8 cellular contexts compared by ENCODE assay signal in the genomic region with DNA sequence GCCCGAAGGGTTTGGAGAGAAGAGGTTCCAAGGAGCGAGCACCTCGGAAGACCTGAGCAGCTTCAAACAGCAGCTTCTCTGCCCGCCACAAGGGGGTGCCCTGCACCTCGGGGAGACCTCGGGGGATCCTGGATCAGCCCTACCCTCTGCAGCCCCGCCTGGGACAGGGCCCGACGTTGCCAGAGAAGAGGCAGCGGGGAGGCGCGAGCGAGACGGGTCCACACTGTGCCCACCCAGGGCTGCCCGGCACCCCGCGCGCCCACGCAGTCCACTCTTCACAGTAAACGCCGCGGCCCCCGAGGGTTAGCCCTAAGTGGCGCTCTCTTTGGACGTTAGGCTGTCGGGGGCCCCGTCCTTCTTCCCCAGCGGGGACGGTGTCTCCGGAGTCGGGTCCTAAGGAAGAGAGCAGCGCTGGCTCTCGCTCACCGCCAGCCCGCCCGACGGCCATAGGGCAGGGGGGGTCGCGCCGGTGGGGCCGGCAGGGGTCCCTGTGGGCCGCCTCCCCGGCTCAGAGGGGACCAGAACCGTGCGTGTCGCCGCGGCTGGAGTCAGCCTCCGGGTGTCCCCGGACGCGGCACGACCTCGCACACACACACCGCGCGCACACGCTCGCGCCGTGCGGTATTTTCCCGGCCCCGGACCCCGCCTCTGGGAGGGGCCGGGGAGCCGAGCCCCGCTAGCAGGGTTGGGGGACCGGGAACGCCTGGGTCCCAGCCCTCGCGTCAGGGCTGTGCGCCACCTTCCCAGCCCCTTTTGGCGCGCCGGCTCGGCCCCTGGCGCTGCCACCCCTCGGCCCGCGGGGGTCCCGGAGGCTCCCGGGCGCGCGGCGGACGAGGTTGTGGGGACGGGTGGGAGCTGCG. TPM values are rescaled to one million over a fixed set of nuclear protein-coding genes. Genes with fewer than 3 reads are reported as not detected.
DNase-seq lines count a peak whose midpoint lies in the region; ATAC-seq and TF ChIP-seq lines count a peak whose summit lies in the region.

No MANE protein-coding gene starts in this region.

- DNase-seq in CD8-positive, alpha-beta memory T cell, result peak; percentile 65 to 84 (median 70)
- peak; percentile 84 for DNase-seq in H9
- peak; percentile 76 for DNase-seq in NCI-H2196 (lab: John Stamatoyannopoulos, UW; ENCODE audit: unreplicated experiment)
- peak; percentile 75 for DNase-seq in activated CD4-positive, alpha-beta T cell treated with anti-CD3 and anti-CD28 coated beads, Interleukin-2, amount 10 ng/mL, durations not matched to agents 7 days and 5 days
- DNase-seq in dorsolateral prefrontal cortex, result peak in 4 of 10 donors; percentile 49 to 80 (median 70)
- no peak for DNase-seq in lower leg skin (ENCODE audit: low spot score in 2 of 2)
- DNase-seq in stimulated activated CD8-positive, alpha-beta memory T cell treated with anti-CD3 and anti-CD28 coated beads, Interleukin-12 subunit alpha, Interleukin-12 subunit beta, amount 100 ng/mL, for 24 hours (ENCODE audit: extremely low read depth), result peak; percentile 51

- no peaks in the 10 kb centered on the region for H4K20me1 ChIP-seq in H9 (ENCODE audit: control insufficient read depth, insufficient read depth, insufficient read length)

- no peak overlapping the region for H2BK120ac ChIP-seq in H9 (ENCODE audit: low read depth, low read length, poor library complexity, severe bottlenecking)

- H4K5ac ChIP-seq in H9 (ENCODE audit: insufficient read length, low read depth, low read length), result no peak overlapping the region

- H2AK5ac ChIP-seq in H9 (ENCODE audit: insufficient read length, low read length), result no peak overlapping the region

- no peak overlapping the region for H3K23ac ChIP-seq in H9 (ENCODE audit: insufficient read length, low read depth, low read length)

- peak overlapping the region; percentile 39 to 76 (median 52) for H3K4me3 Mint-ChIP-seq in CD8-positive, alpha-beta memory T cell
- peak overlapping the region; percentile 38 to 47 for H3K4me3 Mint-ChIP-seq in H9
- peak overlapping the region; percentile 10 for H3K4me3 Mint-ChIP-seq in activated CD4-positive, alpha-beta T cell treated with anti-CD3 and anti-CD28 coated beads, Interleukin-2, amount 10 ng/mL, durations not matched to agents 7 days and 5 days

- H3K4me2 ChIP-seq in H9 (ENCODE audit: insufficient read depth, insufficient read length, low read length), result peak overlapping the region; percentile 58

- H3K56ac ChIP-seq in H9 (ENCODE audit: insufficient read length, low read depth, low read length), result no peak overlapping the region

- peaks cover 13 to 24% (median 13%) of the 10 kb centered on the region in 3 donors for H3K4me1 Mint-ChIP-seq in CD8-positive, alpha-beta memory T cell
- peaks cover 14 to 19% of the 10 kb centered on the region in 2 experiments for H3K4me1 Mint-ChIP-seq in H9
- H3K4me1 Mint-ChIP-seq in activated CD4-positive, alpha-beta T cell treated with anti-CD3 and anti-CD28 coated beads, Interleukin-2, amount 10 ng/mL, durations not matched to agents 7 days and 5 days, result peaks cover 18% of the 10 kb centered on the region

- H3K9me3 ChIP-seq in CD8-positive, alpha-beta memory T cell (ENCODE audit: low read length), result no peaks in the 10 kb centered on the region
- H3K9me3 ChIP-seq in H9 (ENCODE audit: control insufficient read depth, low read depth, low read length), result no peaks in the 10 kb centered on the region

- peak; percentile 95 for TF ChIP-seq CTCF in H9 (conservative IDR thresholded peaks at IDR 0.05)
- TF ChIP-seq CTCF in dorsolateral prefrontal cortex (IDR thresholded peaks at IDR 0.05 in 54 of 56, conservative IDR thresholded peaks at IDR 0.05 in 2 of 56; ENCODE audit: low read depth in 1 of 56, partially characterized antibody in 56 of 56), result peak; percentile 43 to 83 (median 72)
- TF ChIP-seq CTCF in lower leg skin (IDR thresholded peaks at IDR 0.05), result no peak

- H3K27me3 ChIP-seq in CD8-positive, alpha-beta memory T cell (ENCODE audit: insufficient read depth, low read length, poor library complexity, severe bottlenecking), result peaks cover 32% of the 10 kb centered on the region
- peaks cover 42% of the 10 kb centered on the region; the same call in 1 of the 2 replicates for H3K27me3 ChIP-seq in H9 (ENCODE audit: insufficient read depth, low read length)
- peaks cover 0 to 58% (median 12%) of the 10 kb centered on the region in 45 donors for H3K27me3 ChIP-seq in dorsolateral prefrontal cortex

- H2BK12ac ChIP-seq in H9 (ENCODE audit: insufficient read length, low read depth, low read length), result no peak overlapping the region

- no peak overlapping the region for H3K4ac ChIP-seq in H9 (ENCODE audit: low read depth, low read length)

- H3K14ac ChIP-seq in H9 (ENCODE audit: insufficient read depth, low read length), result no peak overlapping the region

- POLR2A ChIA-PET in CD8-positive, alpha-beta memory T cell (lab: Charles Lee), result interaction anchor here (1.0 kb wide), 1 partner anchor 99 kb away, joined by 4 read pairs; the partner anchor contains the start of gene ELMO2
- POLR2A ChIA-PET in activated CD4-positive, alpha-beta T cell treated with anti-CD3 and anti-CD28 coated beads, Interleukin-2, amount 10 ng/mL, durations not matched to agents 7 days and 5 days (lab: Charles Lee), result no interaction called here

- H2BK15ac ChIP-seq in H9 (ENCODE audit: low read depth, low read length), result no peak overlapping the region

- H3T11ph ChIP-seq in H9 (ENCODE audit: low read length), result no peak overlapping the region

- H3K79me1 ChIP-seq in H9 (ENCODE audit: insufficient read depth, low read depth, low read length, poor library complexity, severe bottlenecking), result no peaks in the 10 kb centered on the region

- ATAC-seq in HG02571 (IDR thresholded peaks at IDR 0.05; ENCODE audit: unreplicated experiment), result no peak

- TF ChIP-seq POLR2A in lower leg skin (IDR thresholded peaks at IDR 0.05), result no peak

- H3K23me2 ChIP-seq in H9 (ENCODE audit: insufficient read length, low read depth, low read length, poor library complexity, severe bottlenecking), result peaks cover 3% of the 10 kb centered on the region

- intact Hi-C loops in dorsolateral prefrontal cortex (cut with DNase I) (loop anchor here (2.0 to 5.0 kb wide), 3 partner anchors 85 to 175 kb away; no protein-coding TSS in a partner anchor), lower leg skin (cut with DNase I; ENCODE audit: low total_unique reads) (no loop called here)

- no peak overlapping the region for H3K27ac ChIP-seq in CD8-positive, alpha-beta memory T cell (ENCODE audit: low read depth, low read length)
- H3K27ac ChIP-seq in H9 (ENCODE audit: insufficient read length, low read depth, low read length), result no peak overlapping the region
- H3K27ac ChIP-seq in dorsolateral prefrontal cortex, result peak overlapping the region in 29 of 59 donors; percentile 10 to 90 (median 54)

- no peaks in the 10 kb centered on the region for H3K79me2 ChIP-seq in H9 (ENCODE audit: insufficient read depth, low read length)

- no peak overlapping the region for H4K91ac ChIP-seq in H9 (ENCODE audit: insufficient read length, low read depth, low read length)

- H3K36me3 ChIP-seq in CD8-positive, alpha-beta memory T cell (ENCODE audit: insufficient read depth, low read length), result no peaks in the 10 kb centered on the region

- no peak overlapping the region for H3K27ac Mint-ChIP-seq in CD8-positive, alpha-beta memory T cell
- H3K27ac Mint-ChIP-seq in H9, result no peak overlapping the region
- no peak overlapping the region for H3K27ac Mint-ChIP-seq in activated CD4-positive, alpha-beta T cell treated with anti-CD3 and anti-CD28 coated beads, Interleukin-2, amount 10 ng/mL, durations not matched to agents 7 days and 5 days

- H3K9me3 Mint-ChIP-seq in CD8-positive, alpha-beta memory T cell, result no peaks in the 10 kb centered on the region
- no peaks in the 10 kb centered on the region; a peak in 1 of 5 replicates for H3K9me3 Mint-ChIP-seq in H9
- no peaks in the 10 kb centered on the region for H3K9me3 Mint-ChIP-seq in activated CD4-positive, alpha-beta T cell treated with anti-CD3 and anti-CD28 coated beads, Interleukin-2, amount 10 ng/mL, durations not matched to agents 7 days and 5 days

- no peak overlapping the region for H2BK5ac ChIP-seq in H9 (ENCODE audit: insufficient read length, low read length)

- CTCF ChIA-PET in CD8-positive, alpha-beta memory T cell (lab: Charles Lee), result interaction anchor here (0.8 to 3.5 kb wide), 14 partner anchors 10 to 136 kb away, joined by 3 to 18 read pairs (median 3); no protein-coding TSS in a partner anchor
- CTCF ChIA-PET in activated CD4-positive, alpha-beta T cell treated with anti-CD3 and anti-CD28 coated beads, Interleukin-2, amount 10 ng/mL, durations not matched to agents 7 days and 5 days (lab: Charles Lee), result interaction anchor here (0.7 to 1.3 kb wide), 14 partner anchors 8 to 289 kb away, joined by 3 to 8 read pairs (median 4); partner anchors contain the start of gene ELMO2

- no peak overlapping the region for H3K4me3 ChIP-seq in CD8-positive, alpha-beta memory T cell (ENCODE audit: low read length)
- peak overlapping the region; percentile 37 to 74 (median 59) for H3K4me3 ChIP-seq in dorsolateral prefrontal cortex
- peak overlapping the region; percentile 22 for H3K4me3 ChIP-seq in lower leg skin (ENCODE audit: low read depth, poor library complexity, severe bottlenecking)

- no peak overlapping the region for H2AFZ ChIP-seq in H9 (ENCODE audit: low read length)

- H3K9ac ChIP-seq in H9 (ENCODE audit: extremely low read depth, insufficient read length, low read length), result no peak overlapping the region

- no CpG with 5 or more reads among the region's 90 CpGs for WGBS in H9 (ENCODE audit: extremely low coverage, insufficient read length, low lambda C conversion rate)
- 1% methylated on average over 19 to 30 of the region's 90 CpGs for WGBS in lower leg skin, 2 donors

- H3K27me3 Mint-ChIP-seq in CD8-positive, alpha-beta memory T cell, result peaks cover 61 to 82% of the 10 kb centered on the region in 2 donors
- peaks cover 90% of the 10 kb centered on the region for H3K27me3 Mint-ChIP-seq in H9 (ENCODE audit: low read depth)
- peaks cover 70% of the 10 kb centered on the region for H3K27me3 Mint-ChIP-seq in activated CD4-positive, alpha-beta T cell treated with anti-CD3 and anti-CD28 coated beads, Interleukin-2, amount 10 ng/mL, durations not matched to agents 7 days and 5 days

- no peak overlapping the region for H3K18ac ChIP-seq in H9 (ENCODE audit: insufficient read length, low read depth, low read length)

- no peaks in the 10 kb centered on the region for H3K36me3 Mint-ChIP-seq in CD8-positive, alpha-beta memory T cell
- no peaks in the 10 kb centered on the region; a peak in 1 of 7 replicates for H3K36me3 Mint-ChIP-seq in H9 (ENCODE audit: insufficient read depth in 1 of 3, low read depth in 3 of 3)
- no peaks in the 10 kb centered on the region for H3K36me3 Mint-ChIP-seq in activated CD4-positive, alpha-beta T cell treated with anti-CD3 and anti-CD28 coated beads, Interleukin-2, amount 10 ng/mL, durations not matched to agents 7 days and 5 days (ENCODE audit: low read depth)

- no peak overlapping the region for H4K8ac ChIP-seq in H9 (replicated peaks; ENCODE audit: insufficient read length, low read depth, low read length)

- no peak overlapping the region for H2BK20ac ChIP-seq in H9 (ENCODE audit: low read depth, low read length, poor library complexity, severe bottlenecking)

- peaks cover 11% of the 10 kb centered on the region for H3K4me1 ChIP-seq in CD8-positive, alpha-beta memory T cell (ENCODE audit: insufficient read depth, low read length)
- no peaks in the 10 kb centered on the region for H3K4me1 ChIP-seq in H9 (ENCODE audit: insufficient read depth, low read length)

RNA-seq across cellular contexts. Expression of gene CDH22, which starts 0.9 kb away (rescaled TPM):
- not detected for total RNA-seq in CD8-positive, alpha-beta memory T cell
- polyA plus RNA-seq in CD8-positive, alpha-beta memory T cell, result not detected
- total RNA-seq in H9 (2021), result 0.20 TPM in 1 of 2 replicates, not detected in the other
- total RNA-seq in activated CD4-positive, alpha-beta T cell treated with anti-CD3 and anti-CD28 coated beads, Interleukin-2, amount 10 ng/mL, durations not matched to agents 7 days and 5 days, result not detected
- total RNA-seq in dorsolateral prefrontal cortex, result 10 to 100 TPM in 119 of 120 experiments, 1 to 10 TPM in 1; 6.7 to 71.8 (median 34.0) TPM
- 1 to 10 TPM; 1.6 to 3.0 (median 2.0) TPM for total RNA-seq in lower leg skin

Comparison
In these comparisons a context has a peak if more than half of its experiments do, and no peak if none do; other contexts are left out.
1. DNase-seq: peak in CD8-positive, alpha-beta memory T cell (5 of 5), H9 (single experiment), NCI-H2196 (single experiment), activated CD4-positive, alpha-beta T cell treated with anti-CD3 and anti-CD28 coated beads, Interleukin-2, amount 10 ng/mL, durations not matched to agents 7 days and 5 days (single experiment) and stimulated activated CD8-positive, alpha-beta memory T cell treated with anti-CD3 and anti-CD28 coated beads, Interleukin-12 subunit alpha, Interleukin-12 subunit beta, amount 100 ng/mL, for 24 hours (single experiment); none in lower leg skin (0 of 2).
2. CTCF ChIP-seq: peak in H9 (single experiment) and dorsolateral prefrontal cortex (56 of 56); none in lower leg skin (0 of 3).
3. Peak in every context shown above with its lines, with median percentiles within 50 percentile points of each other: H3K4me3 Mint-ChIP-seq.